Comparison of ENCODE assay signal across 9 cellular contexts in the genomic region with DNA sequence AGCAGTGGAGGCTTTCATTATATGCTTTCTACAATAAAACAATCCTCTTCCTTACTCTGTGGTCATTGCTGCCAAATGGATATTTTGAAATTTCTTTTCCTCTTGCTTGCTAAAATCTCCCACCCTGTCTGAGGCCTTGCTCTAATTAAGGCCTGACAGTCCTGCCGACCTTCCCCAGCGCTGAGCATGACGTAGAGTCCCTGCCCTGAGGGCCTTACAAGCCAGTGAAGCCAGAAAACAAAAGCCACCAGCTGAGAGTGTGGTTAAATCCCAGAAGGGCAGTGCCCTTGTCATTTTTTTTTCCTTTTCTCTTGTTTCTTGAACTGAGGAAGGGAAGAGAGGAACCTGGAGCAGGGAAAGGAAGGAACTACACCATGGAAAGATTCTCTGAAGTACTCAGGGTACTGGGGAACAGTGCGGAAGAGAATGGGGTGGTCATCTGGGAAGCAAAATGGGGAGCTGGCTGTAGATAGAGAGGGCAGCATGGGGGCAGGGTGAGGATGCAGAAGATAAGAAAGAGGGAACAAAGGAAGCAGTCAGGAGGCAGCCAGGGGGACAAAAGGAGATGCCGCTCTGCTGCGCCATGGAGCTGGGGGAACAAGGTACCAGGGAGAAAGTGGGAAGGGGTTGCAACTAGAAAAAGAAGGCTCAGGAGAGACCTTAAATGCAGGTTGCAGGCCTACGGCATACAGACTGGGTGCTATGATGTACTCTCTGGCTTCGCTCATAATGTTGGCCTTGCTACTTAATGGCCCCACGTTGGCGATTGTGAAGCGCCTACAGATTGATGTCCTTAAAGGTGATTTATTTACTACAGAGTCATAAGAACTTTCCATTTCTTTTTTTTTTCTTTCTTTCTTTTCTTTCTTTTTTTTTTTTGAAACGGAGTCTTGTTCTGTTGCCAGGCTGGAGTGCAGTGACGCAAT. TPM values are rescaled to one million over a fixed set of nuclear protein-coding genes. Genes with fewer than 3 reads are reported as not detected.
DNase-seq lines count a peak whose midpoint lies in the region; TF ChIP-seq lines count a peak whose summit lies in the region.
"Had no signal": no experiment of that assay in that cellular context is flagged by ENCODE, and none has a peak within 500 bp of the region (broad histone marks: within the 10 kb centered on the region; RNA-seq: fewer than 3 reads in every experiment).

No MANE protein-coding gene starts in this region.

- H3K27me3 ChIP-seq in testis: no peaks in the 10 kb centered on the region
- no peaks in the 10 kb centered on the region for H3K27me3 ChIP-seq in brain microvascular endothelial cell (replicated peaks)
- H3K27me3 ChIP-seq: right lobe of liver had no signal

- no peak for TF ChIP-seq CTCF in testis (IDR thresholded peaks at IDR 0.05)
- no peak for TF ChIP-seq CTCF in brain microvascular endothelial cell (IDR thresholded peaks at IDR 0.05; ENCODE audit: low read depth, low read length, missing control alignments)

- 81 to 86% methylated on average over 13 of the region's 13 CpGs for WGBS in testis, 2 donors

- no peak overlapping the region for H3K4me3 ChIP-seq in testis
- no peak overlapping the region for H3K4me3 ChIP-seq in brain microvascular endothelial cell (ENCODE audit: low read depth, low read length)
- H3K4me3 ChIP-seq: right lobe of liver had no signal

- DNase-seq in NCI-H1417 (lab: John Stamatoyannopoulos, UW): peak; percentile 9 to 88 (median 78)
- DNase-seq in NCI-H1417 treated with DMSO at 0.1 percent for 48 hours (lab: John Stamatoyannopoulos, UW): no peak
- peak; percentile 94 for DNase-seq in islet precursor cell
- peak; percentile 67 for DNase-seq in testis
- DNase-seq in activated T-cell treated with anti-CD3 and anti-CD28 coated beads, Interleukin-2, amount 50 U/mL, for 48 hours: no peak
- no peak for DNase-seq in 8988T
- DNase-seq in brain microvascular endothelial cell: no peak
- DNase-seq: right lobe of liver had no signal

- in situ Hi-C loops in brain microvascular endothelial cell (cut with HindIII; ENCODE audit: low pct_ligation_motif_present, low sequenced_read_pairs): no loop called here

- no peaks in the 10 kb centered on the region for H3K9me3 ChIP-seq in testis
- H3K9me3 ChIP-seq: right lobe of liver had no signal

- TF ChIP-seq POLR2A in testis (IDR thresholded peaks at IDR 0.05): no peak

- H3K4me1 ChIP-seq in testis: peaks cover 21% of the 10 kb centered on the region

- H3K27ac ChIP-seq in angular gyrus (ENCODE audit: low read depth, low read length): peak overlapping the region; percentile 42
- H3K27ac ChIP-seq in testis: peak overlapping the region; percentile 53 to 86
- no peak overlapping the region for H3K27ac ChIP-seq in brain microvascular endothelial cell
- H3K27ac ChIP-seq: right lobe of liver had no signal

- H3K36me3 ChIP-seq in testis (ENCODE audit: low read depth, missing control alignments): no peaks in the 10 kb centered on the region
- peaks cover 72% of the 10 kb centered on the region for H3K36me3 ChIP-seq in brain microvascular endothelial cell (replicated peaks)
- H3K36me3 ChIP-seq: right lobe of liver had no signal

- intact Hi-C loops in testis (cut with DNase I; ENCODE audit: low total_unique reads): no loop called here

RNA-seq across cellular contexts. Expression of a gene that starts 25.1 kb away (rescaled TPM):
- total RNA-seq in testis: 100 to 1,000 TPM; 131 to 167 TPM
- polyA plus RNA-seq in testis (ENCODE audit: insufficient read depth, low read depth, low replicate concordance): 66.7 TPM

Comparison
In these comparisons a context has a peak if more than half of its experiments do, and no peak if none do; other contexts are left out.
1. DNase-seq: peak in NCI-H1417 (3 of 3), islet precursor cell (single experiment) and testis (single experiment); none in NCI-H1417 treated with DMSO at 0.1 percent for 48 hours (single experiment), activated T-cell treated with anti-CD3 and anti-CD28 coated beads, Interleukin-2, amount 50 U/mL, for 48 hours (0 of 2), 8988T (single experiment) and brain microvascular endothelial cell (single experiment).